Comparison of ENCODE assay signal across 28 cellular contexts in genomic region chrX:13121020-13121419, GRCh38.
DNase-seq lines count a peak whose midpoint lies in the region; ATAC-seq, FAIRE-seq and TF ChIP-seq lines count a peak whose summit lies in the region.
"Had no signal": no experiment of that assay in that cellular context is flagged by ENCODE, and none has a peak within 500 bp of the region (broad histone marks: within the 10 kb centered on the region; RNA-seq: fewer than 3 reads in every experiment).

No MANE protein-coding gene starts in this region.

- H3K79me2 ChIP-seq in ACC112 (ENCODE audit: control insufficient read depth, insufficient read depth, low read length, unreplicated experiment), result no peaks in the 10 kb centered on the region
- H3K79me2 ChIP-seq in HepG2 (ENCODE audit: insufficient read depth, low read length), result no peaks in the 10 kb centered on the region
- no peaks in the 10 kb centered on the region for H3K79me2 ChIP-seq in smooth muscle cell (ENCODE audit: low read depth)

- H3K36me3 ChIP-seq in ACC112 (ENCODE audit: insufficient read depth, low read length), result no peaks in the 10 kb centered on the region
- H3K36me3 ChIP-seq in body of pancreas (replicated peaks in 1 of 2; ENCODE audit: insufficient read depth in 1 of 2, low read depth in 2 of 2), result no peaks in the 10 kb centered on the region
- no peaks in the 10 kb centered on the region for H3K36me3 ChIP-seq in HepG2 (replicated peaks in 1 of 2; ENCODE audit: control insufficient read depth in 1 of 2, insufficient read depth in 2 of 2, low read length in 2 of 2)
- H3K36me3 ChIP-seq in smooth muscle cell (ENCODE audit: low read depth), result no peaks in the 10 kb centered on the region
- H3K36me3 ChIP-seq: Peyer's patch, suprapubic skin had no signal

- FAIRE-seq in HepG2 (lab: Jason Lieb, UNC), result peak; percentile 63
- FAIRE-seq: A204.1, GM12878, H1, islet of Langerhans had no signal

- H3K4me3 ChIP-seq in ACC112 (ENCODE audit: low read depth, low read length) (no peak overlapping the region), body of pancreas (no peak overlapping the region), HepG2 (replicated peaks in 1 of 3; ENCODE audit: insufficient read depth in 1 of 3, low read depth in 2 of 3, low read length in 3 of 3) (no peak overlapping the region), smooth muscle cell (no peak overlapping the region)
- H3K4me3 ChIP-seq: GM12878, Peyer's patch, suprapubic skin had no signal

- no peak overlapping the region for H3K27ac Mint-ChIP-seq in naive thymus-derived CD8-positive, alpha-beta T cell
- H3K27ac Mint-ChIP-seq: activated CD4-positive, alpha-beta memory T cell treated with anti-CD3 and anti-CD28 coated beads, Interleukin-2, amount 10 ng/mL, durations not matched to agents 7 days and 5 days; stimulated activated memory B cell treated with anti-CD40 and anti-IgM and Interleukin-4, amounts not matched to agents 10 μg/mL and 1 μg/mL and 100 μg/mL, for 72 hours had no signal

- ATAC-seq in body of pancreas, result peak; percentile 42
- ATAC-seq in HepG2, result no peak
- ATAC-seq in naive thymus-derived CD8-positive, alpha-beta T cell, result no peak
- ATAC-seq in GM18909 (IDR thresholded peaks at IDR 0.05; ENCODE audit: poor library complexity, unreplicated experiment), result no peak
- no peak for ATAC-seq in GM21737 (IDR thresholded peaks at IDR 0.05; ENCODE audit: unreplicated experiment)
- no peak for ATAC-seq in HG02884 (IDR thresholded peaks at IDR 0.05; ENCODE audit: unreplicated experiment)
- ATAC-seq: GM12878; natural killer cell; stimulated activated memory B cell treated with anti-CD40 and anti-IgM and Interleukin-4, amounts not matched to agents 10 μg/mL and 1 μg/mL and 100 μg/mL, for 72 hours had no signal

- H3K9ac ChIP-seq in HepG2 (ENCODE audit: insufficient read depth, low read depth, low read length) (no peak overlapping the region), smooth muscle cell (ENCODE audit: low read depth) (no peak overlapping the region)

- H3K27me3 Mint-ChIP-seq in naive thymus-derived CD8-positive, alpha-beta T cell, result no peaks in the 10 kb centered on the region
- H3K27me3 Mint-ChIP-seq: activated CD4-positive, alpha-beta memory T cell treated with anti-CD3 and anti-CD28 coated beads, Interleukin-2, amount 10 ng/mL, durations not matched to agents 7 days and 5 days; CD4-positive, alpha-beta T cell; stimulated activated memory B cell treated with anti-CD40 and anti-IgM and Interleukin-4, amounts not matched to agents 10 μg/mL and 1 μg/mL and 100 μg/mL, for 72 hours had no signal

- H3F3A ChIP-seq in smooth muscle cell (ENCODE audit: low read depth), result peaks cover 2% of the 10 kb centered on the region

- TF ChIP-seq EP300 in HepG2 (IDR thresholded peaks at IDR 0.05; ENCODE audit: low read depth in 2 of 2, low read length in 2 of 2), result no peak
- no peak for TF ChIP-seq EP300 in HepG2 (CRISPR knock-in tag; IDR thresholded peaks at IDR 0.05; ENCODE audit: borderline replicate concordance)

- H2AFZ ChIP-seq in ACC112 (ENCODE audit: low read length, unreplicated experiment), result peak overlapping the region; percentile 14
- H2AFZ ChIP-seq in HepG2 (ENCODE audit: low read length), result no peak overlapping the region
- H2AFZ ChIP-seq in smooth muscle cell (ENCODE audit: low read depth), result no peak overlapping the region

- BruUV-seq in HepG2 (replicated peaks; lab: Mats Ljungman, UMichigan), result no TSS peak

- no peak for TF ChIP-seq RAD21 in HepG2 (CRISPR knock-in tag; IDR thresholded peaks at IDR 0.05)

- H3K4me1 Mint-ChIP-seq in naive thymus-derived CD8-positive, alpha-beta T cell, result peaks cover 5 to 38% (median 27%) of the 10 kb centered on the region in 4 donors
- H3K4me1 Mint-ChIP-seq: stimulated activated memory B cell treated with anti-CD40 and anti-IgM and Interleukin-4, amounts not matched to agents 10 μg/mL and 1 μg/mL and 100 μg/mL, for 72 hours had no signal

- peaks cover 0 to 29% (median 0%) of the 10 kb centered on the region in 9 donors for H3K9me3 Mint-ChIP-seq in naive thymus-derived CD8-positive, alpha-beta T cell
- H3K9me3 Mint-ChIP-seq: CD4-positive, alpha-beta T cell had no signal

- TF ChIP-seq CTCF in body of pancreas (IDR thresholded peaks at IDR 0.05) (no peak), HepG2 (CRISPR knock-in tag; IDR thresholded peaks at IDR 0.05) (no peak), smooth muscle cell (IDR thresholded peaks at IDR 0.05; ENCODE audit: borderline replicate concordance, insufficient read depth, poor library complexity, severe bottlenecking) (no peak)

- H3K4me2 ChIP-seq in HepG2 (ENCODE audit: low read depth, low read length) (no peak overlapping the region), smooth muscle cell (peak overlapping the region; percentile 81)

- no peaks in the 10 kb centered on the region for H3K9me3 ChIP-seq in body of pancreas
- H3K9me3 ChIP-seq in HepG2 (ENCODE audit: low read length), result no peaks in the 10 kb centered on the region
- no peaks in the 10 kb centered on the region for H3K9me3 ChIP-seq in smooth muscle cell (replicated peaks; ENCODE audit: low read depth)
- H3K9me3 ChIP-seq: Peyer's patch, suprapubic skin had no signal

- H3K4me3 Mint-ChIP-seq in naive thymus-derived CD8-positive, alpha-beta T cell, result no peak overlapping the region
- H3K4me3 Mint-ChIP-seq: activated CD4-positive, alpha-beta memory T cell treated with anti-CD3 and anti-CD28 coated beads, Interleukin-2, amount 10 ng/mL, durations not matched to agents 7 days and 5 days; brain; CD4-positive, alpha-beta T cell; natural killer cell; stimulated activated memory B cell treated with anti-CD40 and anti-IgM and Interleukin-4, amounts not matched to agents 10 μg/mL and 1 μg/mL and 100 μg/mL, for 72 hours had no signal

- peaks cover 69% of the 10 kb centered on the region for H3K4me1 ChIP-seq in ACC112 (ENCODE audit: control insufficient read depth, insufficient read depth, low read length, unreplicated experiment)
- peaks cover 52% of the 10 kb centered on the region for H3K4me1 ChIP-seq in body of pancreas
- H3K4me1 ChIP-seq in HepG2 (ENCODE audit: insufficient read depth, low read length), result peaks cover 67% of the 10 kb centered on the region
- H3K4me1 ChIP-seq in smooth muscle cell (ENCODE audit: low read depth), result peaks cover 11% of the 10 kb centered on the region
- H3K4me1 ChIP-seq: Peyer's patch had no signal

- intact Hi-C loops in body of pancreas (cut with DNase I) (no loop called here), HepG2 (cut with micrococcal nuclease; ENCODE audit: unreplicated experiment) (no loop called here)

- DNase-seq in body of pancreas (no peak), HepG2 (ENCODE audit: low spot score) (no peak), smooth muscle cell (lab: John Stamatoyannopoulos, UW; ENCODE audit: unreplicated experiment) (no peak)
- DNase-seq in naive thymus-derived CD8-positive, alpha-beta T cell, result no peak
- DNase-seq: activated CD4-positive, alpha-beta memory T cell treated with anti-CD3 and anti-CD28 coated beads, Interleukin-2, amount 10 ng/mL, durations not matched to agents 7 days and 5 days; activated CD8-positive, alpha-beta memory T cell treated with anti-CD3 and anti-CD28 coated beads, Interleukin-2, amount 50 U/mL, for 4 hours; activated naive CD4-positive, alpha-beta T cell treated with Interleukin-2 at 50 U/mL for 16 hours; AML-193; CD4-positive, alpha-beta T cell; cerebellar nuclear complex; glutamatergic neuron; left ventricle myocardium superior; natural killer cell; NCI-H2029 treated with DMSO at 0.1 percent for 48 hours; NCI-H526 treated with DMSO at 0.1 percent for 48 hours; Peyer's patch; SIG-M5 had no signal

- no peak for TF ChIP-seq POLR2A in body of pancreas (IDR thresholded peaks at IDR 0.05)
- no peak for TF ChIP-seq POLR2A in HepG2 (IDR thresholded peaks at IDR 0.05; ENCODE audit: insufficient read depth in 1 of 2, low read depth in 2 of 2, low read length in 2 of 2)

- CTCF ChIA-PET in HepG2 (lab: Yijun Ruan, JAX; ENCODE audit: low intra/inter-chr PET ratio, low total read pairs), result no interaction called here

- H4K20me1 ChIP-seq in HepG2 (ENCODE audit: insufficient read depth, low read length) (no peaks in the 10 kb centered on the region), smooth muscle cell (ENCODE audit: low read depth) (no peaks in the 10 kb centered on the region)

- POLR2A ChIA-PET in HepG2 (lab: Yijun Ruan, JAX), result no interaction called here
- POLR2A ChIA-PET in naive thymus-derived CD8-positive, alpha-beta T cell (lab: Charles Lee), result no interaction called here

- peaks cover 0 to 20% (median 0%) of the 10 kb centered on the region in 3 donors for H3K36me3 Mint-ChIP-seq in naive thymus-derived CD8-positive, alpha-beta T cell
- H3K36me3 Mint-ChIP-seq: brain; stimulated activated memory B cell treated with anti-CD40 and anti-IgM and Interleukin-4, amounts not matched to agents 10 μg/mL and 1 μg/mL and 100 μg/mL, for 72 hours had no signal

- H3K27ac ChIP-seq in ACC112 (ENCODE audit: low read depth, low read length), result peak overlapping the region; percentile 98
- H3K27ac ChIP-seq in body of pancreas, result peak overlapping the region; percentile 17 to 81 (median 72)
- no peak overlapping the region for H3K27ac ChIP-seq in HepG2 (ENCODE audit: extremely low read length, insufficient read depth, low read length)
- peak overlapping the region; percentile 88 for H3K27ac ChIP-seq in smooth muscle cell (ENCODE audit: low read depth)
- H3K27ac ChIP-seq: suprapubic skin had no signal

- in situ Hi-C loops in HepG2 (cut with HindIII; ENCODE audit: extremely low pct_ligation_motif_present, low pct_unique_long_range_greater_than_20kb), result no loop called here

- no peaks in the 10 kb centered on the region for H3K27me3 ChIP-seq in ACC112 (ENCODE audit: insufficient read depth, low read length)
- H3K27me3 ChIP-seq in body of pancreas, result no peaks in the 10 kb centered on the region
- no peaks in the 10 kb centered on the region for H3K27me3 ChIP-seq in HepG2 (ENCODE audit: control insufficient read depth in 1 of 2, insufficient read depth in 2 of 2, low read length in 2 of 2)
- no peaks in the 10 kb centered on the region for H3K27me3 ChIP-seq in smooth muscle cell (ENCODE audit: low read depth)
- H3K27me3 ChIP-seq: Peyer's patch, suprapubic skin had no signal

TF ChIP-seq in HepG2, 621 proteins besides CTCF, POLR2A, EP300 and RAD21:
- TF ChIP-seq ZNF652 (CRISPR knock-in tag; IDR thresholded peaks at IDR 0.05; ENCODE audit: borderline replicate concordance, low read depth) (peak; percentile 71; the same call in 1 of the 2 replicates), GTF3A (CRISPR knock-in tag; conservative IDR thresholded peaks at IDR 0.05) (no peak)
